11 cellular contexts compared by ENCODE assay signal in genomic region chr20:62408055-62408454, GRCh38. TPM values are rescaled to one million over a fixed set of nuclear protein-coding genes. Genes with fewer than 3 reads are reported as not detected.
DNase-seq lines count a peak whose midpoint lies in the region; ATAC-seq, FAIRE-seq and TF ChIP-seq lines count a peak whose summit lies in the region.
"Had no signal": no experiment of that assay in that cellular context is flagged by ENCODE, and none has a peak within 500 bp of the region (broad histone marks: within the 10 kb centered on the region; RNA-seq: fewer than 3 reads in every experiment).

No MANE protein-coding gene starts in this region.

- no peak overlapping the region for H3K27ac Mint-ChIP-seq in mesothelial cell of epicardium

- DNase-seq in GM12864 (ENCODE audit: low read depth) (no peak), mesothelial cell of epicardium (ENCODE audit: low spot score in 2 of 2, unreplicated experiment in 2 of 2) (no peak), GM13976 (ENCODE audit: low spot score) (no peak), frontal cortex (ENCODE audit: low spot score in 2 of 2) (no peak)
- no peak for DNase-seq in stimulated activated CD4-positive, alpha-beta T cell treated with anti-CD3 and anti-CD28 coated beads, Interleukin-12 subunit alpha, Interleukin-12 subunit beta, amount 100 ng/mL, for 4 hours
- DNase-seq: GM23248 had no signal

- ATAC-seq in GM21526 (IDR thresholded peaks at IDR 0.05; ENCODE audit: low FRiP score, unreplicated experiment) = no peak

- peak overlapping the region; percentile 64 for H3K4me3 Mint-ChIP-seq in mesothelial cell of epicardium

- no peaks in the 10 kb centered on the region for H3K27me3 ChIP-seq in ACC112 (ENCODE audit: insufficient read depth, low read length)
- H3K27me3 ChIP-seq: esophagus muscularis mucosa had no signal

- H3K4me1 ChIP-seq in ACC112 (ENCODE audit: control insufficient read depth, insufficient read depth, low read length, unreplicated experiment) = peaks cover 15% of the 10 kb centered on the region

- H3K36me3 ChIP-seq in ACC112 (ENCODE audit: insufficient read depth, low read length) = no peaks in the 10 kb centered on the region

- peak overlapping the region; percentile 63; the same call in 1 of the 2 replicates for H3K4me3 ChIP-seq in ACC112 (ENCODE audit: low read depth, low read length)
- H3K4me3 ChIP-seq in GM12864 (ENCODE audit: low read depth, low read length) = peak overlapping the region; percentile 58; the same call in 1 of the 2 replicates

- FAIRE-seq in frontal cortex (lab: Jason Lieb, UNC) = no peak

- H3K27ac ChIP-seq in ACC112 (ENCODE audit: low read depth, low read length) = no peak overlapping the region
- H3K27ac ChIP-seq in VCaP = peak overlapping the region; percentile 91; the same call in 1 of the 2 replicates
- H3K27ac ChIP-seq: GM23248 had no signal

- H3K9me3 Mint-ChIP-seq in mesothelial cell of epicardium = no peaks in the 10 kb centered on the region

- peaks cover 23% of the 10 kb centered on the region for H3K4me1 Mint-ChIP-seq in mesothelial cell of epicardium

- in situ Hi-C loops in GM13976 (cut with MboI; ENCODE audit: low sequenced_read_pairs, unreplicated experiment) = no loop called here

- H3K79me2 ChIP-seq in ACC112 (ENCODE audit: control insufficient read depth, insufficient read depth, low read length, unreplicated experiment) = peaks cover 8% of the 10 kb centered on the region

- no peak overlapping the region for H2AFZ ChIP-seq in ACC112 (ENCODE audit: low read length, unreplicated experiment)

- TF ChIP-seq CTCF in GM12864 (IDR thresholded peaks at IDR 0.05; ENCODE audit: low read depth, low read length, missing control alignments) = no peak
- TF ChIP-seq CTCF in VCaP (conservative IDR thresholded peaks at IDR 0.05) = no peak
- TF ChIP-seq CTCF in mesothelial cell of epicardium (IDR thresholded peaks at IDR 0.05; ENCODE audit: unreplicated experiment) = no peak
- TF ChIP-seq CTCF in GM13976 (IDR thresholded peaks at IDR 0.05; ENCODE audit: borderline replicate concordance, control extremely low read depth, extremely low read depth, insufficient read depth, missing control alignments) = no peak

- H3K36me3 Mint-ChIP-seq in mesothelial cell of epicardium = peaks cover 1% of the 10 kb centered on the region

- H3K27me3 Mint-ChIP-seq in mesothelial cell of epicardium (ENCODE audit: low read depth) = no peaks in the 10 kb centered on the region

RNA-seq across cellular contexts. Expression of gene CABLES2, which starts 1.0 kb away (rescaled TPM):
- 22.8 to 23.7 TPM (median 23.6 TPM) in 3 replicates for total RNA-seq in mesothelial cell of epicardium
- 2.9 TPM for total RNA-seq in frontal cortex

RNA-seq across cellular contexts. Expression of gene RBBP8NL, which starts 19.3 kb away (rescaled TPM):
- total RNA-seq in mesothelial cell of epicardium (12.3 to 13.5 TPM (median 12.6 TPM) in 3 replicates), frontal cortex (not detected)
- total RNA-seq: esophagus muscularis mucosa, GM23248, mononuclear cell had no signal

RNA-seq across cellular contexts. Expression of gene RPS21, which starts 21.2 kb away (rescaled TPM):
- 1,089 to 1,145 TPM (median 1,126 TPM) in 3 replicates for total RNA-seq in mesothelial cell of epicardium
- total RNA-seq in frontal cortex = 821 TPM

RNA-seq across cellular contexts. Expression of gene LAMA5, which starts 40.9 kb away (rescaled TPM):
- total RNA-seq in mesothelial cell of epicardium (571 to 618 TPM (median 601 TPM) in 3 replicates), frontal cortex (11.4 TPM)

Comparison
In these comparisons a context has a peak if more than half of its experiments do, and no peak if none do; other contexts are left out.
1. RNA of gene RBBP8NL, which starts 19.3 kb away (total RNA-seq): 12.3 to 13.5 TPM in mesothelial cell of epicardium; not detected in frontal cortex (single experiment); every median in the first group is over 10 times any median in the second.